In genomic region chr3:175088981-175089380, GRCh38 we compare ENCODE assay signal across 25 cellular contexts.
"Had no signal": no experiment of that assay in that cellular context is flagged by ENCODE, and none has a peak within 500 bp of the region (broad histone marks: within the 10 kb centered on the region; RNA-seq: fewer than 3 reads in every experiment).

No MANE protein-coding gene starts in this region.

- H3K4me3 Mint-ChIP-seq: endodermal cell; memory B cell; mesothelial cell of epicardium; natural killer cell; neural progenitor cell; stimulated activated memory B cell treated with anti-CD40 and anti-IgM and Interleukin-4, amounts not matched to agents 10 μg/mL and 1 μg/mL and 100 μg/mL, for 72 hours; stimulated activated naive CD8-positive, alpha-beta T cell treated with anti-CD3 and anti-CD28 coated beads, Interleukin-15, Interleukin-2, amounts not matched to agents 100 ng/mL and 50 ng/mL, for 24 hours had no signal

- H3K36me3 ChIP-seq: heart left ventricle, neural progenitor cell, prostate gland, spleen, tibial nerve, upper lobe of right lung had no signal

- H2AFZ ChIP-seq: neural progenitor cell, parathyroid adenoma had no signal

- H3K27ac ChIP-seq: coronary artery, heart left ventricle, neural progenitor cell, parathyroid adenoma, prostate gland, spleen, testis, tibial nerve, upper lobe of right lung had no signal

- ATAC-seq: heart left ventricle; natural killer cell; sciatic nerve; stimulated activated memory B cell treated with anti-CD40 and anti-IgM and Interleukin-4, amounts not matched to agents 10 μg/mL and 1 μg/mL and 100 μg/mL, for 72 hours; upper lobe of right lung had no signal

- H3K79me2 ChIP-seq: parathyroid adenoma had no signal

- DNase-seq: effector CD4-positive, alpha-beta T cell; endodermal cell; erythroblast; foreskin melanocyte; heart left ventricle; hippocampal formation; natural killer cell; occipital lobe; spleen; stimulated activated CD4-positive, alpha-beta T cell treated with anti-CD3 and anti-CD28 coated beads, Interleukin-15, amount 100 ng/mL, for 24 hours; stimulated activated CD4-positive, alpha-beta T cell treated with anti-CD3 and anti-CD28 coated beads, Interleukin-1b, Interleukin-23, amount 100 ng/mL, for 48 hours; stimulated activated CD4-positive, alpha-beta T cell treated with anti-CD3 and anti-CD28 coated beads, Interleukin-4, amount 100 ng/mL, for 24 hours; testis; upper lobe of right lung had no signal

- H3K9me3 ChIP-seq: heart left ventricle, prostate gland, testis, tibial nerve, upper lobe of right lung had no signal

- H3K4me3 ChIP-seq: coronary artery, heart left ventricle, neural progenitor cell, prostate gland, spleen, testis, tibial nerve, upper lobe of right lung had no signal

- H3K27me3 Mint-ChIP-seq: memory B cell; stimulated activated memory B cell treated with anti-CD40 and anti-IgM and Interleukin-4, amounts not matched to agents 10 μg/mL and 1 μg/mL and 100 μg/mL, for 72 hours; stimulated activated naive CD8-positive, alpha-beta T cell treated with anti-CD3 and anti-CD28 coated beads, Interleukin-15, Interleukin-2, amounts not matched to agents 100 ng/mL and 50 ng/mL, for 24 hours had no signal

- H3K4me2 ChIP-seq: neural progenitor cell had no signal

- H3K27me3 ChIP-seq: heart left ventricle, neural progenitor cell, spleen, testis, tibial nerve, upper lobe of right lung had no signal

- FAIRE-seq: endothelial cell of umbilical vein had no signal

- H3K4me1 Mint-ChIP-seq: memory B cell; natural killer cell; neural progenitor cell; stimulated activated memory B cell treated with anti-CD40 and anti-IgM and Interleukin-4, amounts not matched to agents 10 μg/mL and 1 μg/mL and 100 μg/mL, for 72 hours had no signal

- H3K36me3 Mint-ChIP-seq: memory B cell; mesothelial cell of epicardium; natural killer cell; neural progenitor cell; stimulated activated memory B cell treated with anti-CD40 and anti-IgM and Interleukin-4, amounts not matched to agents 10 μg/mL and 1 μg/mL and 100 μg/mL, for 72 hours had no signal

- H3K9me3 Mint-ChIP-seq: endodermal cell; memory B cell; mesothelial cell of epicardium; neural progenitor cell; stimulated activated memory B cell treated with anti-CD40 and anti-IgM and Interleukin-4, amounts not matched to agents 10 μg/mL and 1 μg/mL and 100 μg/mL, for 72 hours; stimulated activated naive CD8-positive, alpha-beta T cell treated with anti-CD3 and anti-CD28 coated beads, Interleukin-15, Interleukin-2, amounts not matched to agents 100 ng/mL and 50 ng/mL, for 24 hours had no signal

- H3K9ac ChIP-seq: neural progenitor cell, parathyroid adenoma had no signal
